8 cellular contexts compared by ENCODE assay signal in the genomic region with DNA sequence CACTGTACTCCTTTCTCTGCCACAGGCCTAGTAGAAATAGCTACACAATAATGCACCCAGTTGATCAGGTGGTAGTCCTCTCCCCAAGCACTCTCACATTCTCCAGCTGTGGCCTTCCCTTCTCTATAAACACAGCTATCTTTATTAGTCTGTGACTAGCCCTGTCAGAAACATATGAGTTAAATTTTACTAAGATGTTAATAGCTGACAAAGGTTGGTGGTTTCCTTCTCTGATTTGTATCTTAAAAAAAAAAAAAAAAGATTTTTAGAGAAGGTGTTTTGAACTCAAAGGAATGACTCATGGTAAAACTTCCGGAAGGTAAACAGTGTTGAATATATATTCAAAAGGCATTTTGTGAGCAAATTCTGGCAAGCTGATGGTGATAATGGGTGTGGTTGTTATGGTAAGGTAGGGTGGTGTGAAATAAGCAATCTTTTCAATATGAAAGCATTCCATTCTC.
DNase-seq lines count a peak whose midpoint lies in the region; ATAC-seq, FAIRE-seq and TF ChIP-seq lines count a peak whose summit lies in the region.

No MANE protein-coding gene starts in this region.

- no peak overlapping the region for H3K4me3 ChIP-seq in testis

- CTCF ChIA-PET in Calu3 (lab: Charles Lee): interaction anchor here (0.6 to 1.4 kb wide), 6 partner anchors 9 to 1809 kb away, joined by 3 to 5 read pairs (median 4); no protein-coding TSS in a partner anchor

- H3K27ac ChIP-seq in testis: no peak overlapping the region

- H3K4me1 Mint-ChIP-seq in Calu3 (ENCODE audit: low read depth, unreplicated experiment): peaks cover 43% of the 10 kb centered on the region

- peak; percentile 32 for DNase-seq in Calu3
- DNase-seq in left lobe of liver (ENCODE audit: low spot score): no peak
- DNase-seq in MV-4-11 (lab: John Stamatoyannopoulos, UW): no peak
- DNase-seq in COR-L47 (lab: John Stamatoyannopoulos, UW): no peak
- DNase-seq in testis: no peak

- intact Hi-C loops in Calu3 (cut with micrococcal nuclease; ENCODE audit: unreplicated experiment) (loop anchor here (5.0 kb wide), 1 partner anchor 113 kb away; no protein-coding TSS in a partner anchor), testis (cut with DNase I; ENCODE audit: low total_unique reads) (no loop called here)

- no peaks in the 10 kb centered on the region for H3K9me3 Mint-ChIP-seq in Calu3 (ENCODE audit: low read depth, unreplicated experiment)

- TF ChIP-seq CTCF in Calu3 (IDR thresholded peaks at IDR 0.05; ENCODE audit: unreplicated experiment) (no peak), testis (IDR thresholded peaks at IDR 0.05) (no peak)

- TF ChIP-seq POLR2A in testis (IDR thresholded peaks at IDR 0.05): no peak

- peak; percentile 33 for FAIRE-seq in colon (lab: Jason Lieb, UNC)

- H3K36me3 ChIP-seq in testis (ENCODE audit: low read depth, missing control alignments): no peaks in the 10 kb centered on the region

- ATAC-seq in GM21381 (IDR thresholded peaks at IDR 0.05; ENCODE audit: unreplicated experiment) (peak; percentile 58), HG03520 (IDR thresholded peaks at IDR 0.05; ENCODE audit: unreplicated experiment) (peak; percentile 36), left lobe of liver (no peak)

- H3K27me3 ChIP-seq in testis: no peaks in the 10 kb centered on the region

- H3K9me3 ChIP-seq in testis: no peaks in the 10 kb centered on the region

- peak overlapping the region; percentile 82 for H3K27ac Mint-ChIP-seq in Calu3 (ENCODE audit: unreplicated experiment)

- 81 to 89% methylated on average over 1 of the region's 1 CpG for WGBS in testis, 2 donors

- H3K4me3 Mint-ChIP-seq in Calu3 (ENCODE audit: low read depth, unreplicated experiment): peak overlapping the region; percentile 38

- H3K36me3 Mint-ChIP-seq in Calu3 (ENCODE audit: insufficient read depth, unreplicated experiment): peaks cover 20% of the 10 kb centered on the region

- BruUV-seq in Calu3 (replicated peaks; lab: Mats Ljungman, UMichigan): no TSS peak

- peaks cover 7% of the 10 kb centered on the region for H3K4me1 ChIP-seq in testis

- H3K27me3 Mint-ChIP-seq in Calu3 (ENCODE audit: unreplicated experiment): no peaks in the 10 kb centered on the region
